ENCODE assay signal across 26 cellular contexts in the genomic region with DNA sequence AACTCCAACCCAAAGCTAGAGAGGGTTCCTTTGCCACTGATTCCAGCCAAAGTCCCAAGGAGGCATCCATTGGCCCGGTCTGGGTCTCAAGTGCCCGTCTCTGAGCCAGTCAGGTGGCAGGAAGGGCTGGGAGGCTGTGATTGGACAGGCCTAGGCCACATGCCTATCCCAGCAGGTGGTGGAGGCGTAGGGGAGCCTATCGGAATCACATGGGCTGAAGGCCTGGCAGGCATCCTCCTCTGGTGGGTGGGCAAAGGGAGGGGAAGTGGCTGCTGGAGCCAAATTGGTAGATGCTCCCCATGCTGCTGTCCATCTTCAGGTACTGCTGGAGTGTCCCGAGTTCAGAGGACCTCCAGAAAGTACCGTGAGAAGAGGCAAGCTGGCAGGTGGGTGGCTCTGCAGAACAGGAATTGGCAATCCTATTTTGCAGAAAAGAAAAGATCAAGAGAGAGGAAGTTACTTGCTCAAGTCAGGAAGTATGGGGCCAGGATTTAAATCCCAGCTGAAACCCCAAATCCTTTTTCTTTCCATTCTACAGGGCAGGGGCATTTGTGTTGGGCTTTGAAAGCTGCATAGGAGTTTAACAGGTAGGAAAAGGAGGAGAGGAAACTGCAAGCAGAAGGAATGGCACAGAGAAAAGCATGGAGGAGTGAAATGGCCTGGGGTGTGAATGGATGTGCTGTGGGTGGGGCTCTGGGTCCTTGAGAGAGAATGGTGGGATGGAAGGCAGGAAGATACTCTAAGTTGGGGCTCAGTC. TPM values are rescaled to one million over a fixed set of nuclear protein-coding genes. Genes with fewer than 3 reads are reported as not detected.
DNase-seq lines count a peak whose midpoint lies in the region; FAIRE-seq and TF ChIP-seq lines count a peak whose summit lies in the region.
"Had no signal": no experiment of that assay in that cellular context is flagged by ENCODE, and none has a peak within 500 bp of the region (broad histone marks: within the 10 kb centered on the region; RNA-seq: fewer than 3 reads in every experiment).

No MANE protein-coding gene starts in this region.

- no peak overlapping the region for H3K23ac ChIP-seq in H1 (ENCODE audit: insufficient read length)

- no peaks in the 10 kb centered on the region for H3K9me3 ChIP-seq in H1 (ENCODE audit: insufficient read depth in 2 of 2, low read depth in 1 of 2, low read length in 1 of 2)
- H3K9me3 ChIP-seq: esophagus muscularis mucosa, suprapubic skin had no signal

- peaks cover 0 to 18% (median 12%) of the 10 kb centered on the region in 4 experiments; a peak in 6 of 7 replicates for H3K4me1 ChIP-seq in H1 (replicated peaks in 1 of 4; ENCODE audit: control insufficient read depth in 3 of 4, insufficient read depth in 4 of 4, low read length in 3 of 4)

- H4K91ac ChIP-seq in H1 (replicated peaks; ENCODE audit: insufficient read length, low read length): peak overlapping the region; percentile 77

- WGBS in H1 (ENCODE audit: extremely low coverage in 1 of 2, insufficient coverage in 1 of 2, insufficient read length in 1 of 2, insufficient replicate concordance in 2 of 2, low coverage in 1 of 2, low lambda C conversion rate in 2 of 2, missing lambda C conversion rate in 1 of 2), 2 experiments: 85% methylated on average over 6 of the region's 6 CpGs; no CpG with 5 or more reads in 1 of the 2 experiments

- no peaks in the 10 kb centered on the region for H3K36me3 ChIP-seq in H1 (ENCODE audit: control insufficient read depth in 2 of 4, insufficient read depth in 4 of 4, low read length in 3 of 4)
- H3K36me3 ChIP-seq: esophagus muscularis mucosa, suprapubic skin had no signal

- H2AFZ ChIP-seq in H1 (ENCODE audit: low read length): no peak overlapping the region

- no peak overlapping the region for H3K56ac ChIP-seq in H1 (replicated peaks; ENCODE audit: insufficient read length, low read depth, low read length)

- no peak overlapping the region for H3K4me3 ChIP-seq in H1 (ENCODE audit: extremely low read depth in 1 of 4, insufficient read depth in 2 of 4, low read depth in 3 of 4, low read length in 4 of 4)
- H3K4me3 ChIP-seq: esophagus muscularis mucosa, suprapubic skin had no signal

- H3K23me2 ChIP-seq in H1 (ENCODE audit: low read depth, low read length): peaks cover 7% of the 10 kb centered on the region; the same call in 1 of the 2 replicates

- TF ChIP-seq CTCF in H1 (IDR thresholded peaks at IDR 0.05; ENCODE audit: control extremely low read depth in 1 of 3, insufficient read depth in 1 of 3, low read depth in 1 of 3, low read length in 3 of 3): no peak

- 0 out of 2 replicates have a peak overlapping the region, but pooled peaks have one; percentile 3 for H2BK20ac ChIP-seq in H1 (ENCODE audit: low read length)

- no peaks in the 10 kb centered on the region for H3K79me2 ChIP-seq in H1 (ENCODE audit: control insufficient read depth in 1 of 2, insufficient read depth in 2 of 2, low read length in 2 of 2)

- H4K5ac ChIP-seq in H1 (ENCODE audit: insufficient read length, low read depth, low read length): no peak overlapping the region

- no peak for FAIRE-seq in H1 (lab: Jason Lieb, UNC)

- intact Hi-C loops in posterior vena cava (cut with DNase I): loop anchor here in 1 of 2 donors (10.0 kb wide), 1 partner anchor 1007 kb away; no protein-coding TSS in a partner anchor

- no peak overlapping the region for H3K4me2 ChIP-seq in H1 (ENCODE audit: insufficient read depth in 1 of 2, low read depth in 2 of 2, low read length in 2 of 2)

- no peak overlapping the region for H2AK5ac ChIP-seq in H1 (ENCODE audit: low read depth, low read length)

- POLR2A ChIA-PET in H1 (lab: Charles Lee; ENCODE audit: partially characterized antibody): interaction anchor here (1.0 kb wide), 1 partner anchor 55 kb away, joined by 3 read pairs; no protein-coding TSS in a partner anchor

- TF ChIP-seq RAD21 in H1 (IDR thresholded peaks at IDR 0.05 in 1 of 2, conservative IDR thresholded peaks at IDR 0.05 in 1 of 2; ENCODE audit: low read depth in 2 of 2, low read length in 2 of 2): no peak

- TF ChIP-seq POLR2A in H1 (IDR thresholded peaks at IDR 0.05; ENCODE audit: control extremely low read depth in 1 of 2, low read depth in 2 of 2, low read length in 2 of 2): no peak

- TF ChIP-seq EP300 in H1 (IDR thresholded peaks at IDR 0.05; ENCODE audit: borderline replicate concordance in 1 of 2, low read depth in 2 of 2, low read length in 2 of 2): no peak

- H4K20me1 ChIP-seq in H1 (replicated peaks in 1 of 2; ENCODE audit: control insufficient read depth in 1 of 2, insufficient read depth in 2 of 2, low read length in 2 of 2): peaks cover 0 to 4% of the 10 kb centered on the region in 2 experiments

- H3K9ac ChIP-seq in H1 (replicated peaks in 1 of 4; ENCODE audit: extremely low read depth in 1 of 4, low read depth in 3 of 4, low read length in 3 of 4): no peak overlapping the region

- no peak overlapping the region for H2BK12ac ChIP-seq in H1 (ENCODE audit: low read depth, low read length)

- no peak overlapping the region for H2BK15ac ChIP-seq in H1 (ENCODE audit: low read length)

- no peak overlapping the region for H2BK120ac ChIP-seq in H1 (replicated peaks; ENCODE audit: low read depth, low read length)

- CTCF ChIA-PET in H1 (lab: Charles Lee; ENCODE audit: partially characterized antibody): interaction anchor here (1.2 to 1.8 kb wide), 4 partner anchors 18 to 1018 kb away, joined by 3 to 5 read pairs (median 4); no protein-coding TSS in a partner anchor

- peaks cover 0 to 16% (median 11%) of the 10 kb centered on the region in 4 experiments; a peak in 5 of 7 replicates for H3K27me3 ChIP-seq in H1 (replicated peaks in 1 of 4; ENCODE audit: control insufficient read depth in 3 of 4, extremely low read depth in 1 of 4, insufficient read depth in 3 of 4, low read length in 3 of 4)

- H2BK5ac ChIP-seq in H1 (ENCODE audit: low read depth, low read length): no peak overlapping the region

- H3K79me1 ChIP-seq in H1 (ENCODE audit: low read depth, low read length): no peaks in the 10 kb centered on the region

- no peak overlapping the region for H3K4ac ChIP-seq in H1 (replicated peaks; ENCODE audit: insufficient read length, low read depth, low read length)

- H4K8ac ChIP-seq in H1 (ENCODE audit: extremely low read depth, insufficient read depth, low read length): peak overlapping the region; percentile 45

- no peak overlapping the region for H3K14ac ChIP-seq in H1 (ENCODE audit: insufficient read length)

- peak; percentile 18 to 27 for DNase-seq in NCI-H524 (lab: John Stamatoyannopoulos, UW)
- DNase-seq in NCI-H524 treated with DMSO at 0.1 percent for 48 hours (lab: John Stamatoyannopoulos, UW): no peak
- peak; percentile 35 to 51 for DNase-seq in Kasumi-1 (lab: John Stamatoyannopoulos, UW)
- DNase-seq in H1 (ENCODE audit: low read depth in 1 of 2, low spot score in 2 of 2): no peak
- DNase-seq in posterior vena cava (ENCODE audit: low spot score): peak; percentile 58
- DNase-seq in GOT3 (lab: John Stamatoyannopoulos, UW): no peak
- DNase-seq in NCI-H526 treated with DMSO at 0.1 percent for 48 hours (lab: John Stamatoyannopoulos, UW): no peak
- DNase-seq in DMS53 (lab: John Stamatoyannopoulos, UW): no peak
- DNase-seq: activated CD4-positive, alpha-beta T cell treated with anti-CD3 and anti-CD28 coated beads for 1 hour; activated CD8-positive, alpha-beta memory T cell treated with anti-CD3 and anti-CD28 coated beads, Interleukin-2, amount 10 ng/mL, durations not matched to agents 7 days and 5 days; DMS153; immature natural killer cell; naive B cell; NCI-H1694; NCI-H345; stimulated activated CD4-positive, alpha-beta T cell treated with anti-CD3 and anti-CD28 coated beads, Interleukin-2, amount 100 ng/mL, for 48 hours had no signal

- no peak overlapping the region for H3K18ac ChIP-seq in H1 (ENCODE audit: extremely low read depth, low read length)

- no peak overlapping the region for H3K27ac ChIP-seq in H1 (ENCODE audit: low read depth, low read length)
- H3K27ac ChIP-seq: 22Rv1, esophagus muscularis mucosa, suprapubic skin had no signal

RNA-seq across cellular contexts. Expression of gene CHST13, which starts 3.7 kb away (rescaled TPM):
- 5.4 and 5.9 TPM in 2 replicates for total RNA-seq in H1 (2021; fragmentation: NEBNext Ultra II Directional; extraction: Animal tissue kit (Norgen Biotek cat#: 25700))
- 11.7 and 15.6 TPM in 2 replicates for polyA plus RNA-seq in H1 (2011; rRNA removed)
- polyA plus RNA-seq in H1 (2011; cell fraction: cytosol; rRNA removed): 7.5 TPM
- polyA plus RNA-seq in H1 (2011; cell fraction: nucleus; rRNA removed): 7.6 TPM
- 2.1 to 6.2 TPM (median 5.1 TPM) in 4 replicates for polyA plus RNA-seq in H1 (2012, experiment 1 of 2)
- polyA plus RNA-seq in H1 (2012, experiment 2 of 2): 5.3 TPM
- 9.0 TPM for polyA plus RNA-seq in H1 (2013, experiment 1 of 2)
- polyA plus RNA-seq in H1 (2013, experiment 2 of 2): 9.3 TPM
- polyA minus RNA-seq in H1 (2011; rRNA and poly(A)+ RNA removed): 0.22 and 0.57 TPM in 2 replicates
- polyA minus RNA-seq in H1 (2011; cell fraction: cytosol; rRNA and poly(A)+ RNA removed): 4.1 TPM
- polyA minus RNA-seq in H1 (2011; cell fraction: nucleus; rRNA and poly(A)+ RNA removed): 2.8 TPM
- total RNA-seq in posterior vena cava: under 1 TPM; 0.86 to 0.88 TPM
- total RNA-seq: activated CD8-positive, alpha-beta memory T cell treated with anti-CD3 and anti-CD28 coated beads, Interleukin-2, amount 10 ng/mL, durations not matched to agents 7 days and 5 days; glomerular endothelial cell; lung microvascular endothelial cell; M059J; skeletal muscle tissue; suprapubic skin had no signal
- polyA plus RNA-seq: BJ had no signal

RNA-seq across cellular contexts. Expression of gene UROC1, which starts 10.1 kb away (rescaled TPM):
- not detected in 2 replicates for total RNA-seq in H1 (2021; fragmentation: NEBNext Ultra II Directional; extraction: Animal tissue kit (Norgen Biotek cat#: 25700))
- polyA plus RNA-seq in H1 (2011; rRNA removed): 0.03 and 0.09 TPM in 2 replicates
- polyA plus RNA-seq in H1 (2011; cell fraction: cytosol; rRNA removed): 0.05 TPM
- 0.10 TPM for polyA plus RNA-seq in H1 (2011; cell fraction: nucleus; rRNA removed)
- polyA plus RNA-seq in H1 (2012, experiment 1 of 2): 0.05 TPM in 2 of 4 replicates, not detected in the others
- polyA plus RNA-seq in H1 (2012, experiment 2 of 2): not detected
- not detected for polyA plus RNA-seq in H1 (2013, experiment 1 of 2)
- polyA plus RNA-seq in H1 (2013, experiment 2 of 2): 0.04 TPM
- polyA minus RNA-seq in H1 (2011; rRNA and poly(A)+ RNA removed): 0.05 TPM in 1 of 2 replicates, not detected in the other
- not detected for polyA minus RNA-seq in H1 (2011; cell fraction: cytosol; rRNA and poly(A)+ RNA removed)
- polyA minus RNA-seq in H1 (2011; cell fraction: nucleus; rRNA and poly(A)+ RNA removed): not detected
- total RNA-seq in posterior vena cava: not detected
- total RNA-seq: activated CD8-positive, alpha-beta memory T cell treated with anti-CD3 and anti-CD28 coated beads, Interleukin-2, amount 10 ng/mL, durations not matched to agents 7 days and 5 days; esophagus muscularis mucosa; glomerular endothelial cell; lung microvascular endothelial cell; Right ventricle myocardium inferior; skeletal muscle tissue; suprapubic skin had no signal
- polyA plus RNA-seq: adipose tissue, BJ, immature natural killer cell had no signal

RNA-seq across cellular contexts. Expression of gene C3orf22, which starts 31.1 kb away (rescaled TPM):
- total RNA-seq in H1 (2021; fragmentation: NEBNext Ultra II Directional; extraction: Animal tissue kit (Norgen Biotek cat#: 25700)): not detected in 2 replicates
- not detected in 2 replicates for polyA plus RNA-seq in H1 (2011; rRNA removed)
- not detected for polyA plus RNA-seq in H1 (2011; cell fraction: cytosol; rRNA removed)
- not detected for polyA plus RNA-seq in H1 (2011; cell fraction: nucleus; rRNA removed)
- not detected in 4 replicates for polyA plus RNA-seq in H1 (2012, experiment 1 of 2)
- not detected for polyA plus RNA-seq in H1 (2012, experiment 2 of 2)
- polyA plus RNA-seq in H1 (2013, experiment 1 of 2): not detected
- not detected for polyA plus RNA-seq in H1 (2013, experiment 2 of 2)
- polyA minus RNA-seq in H1 (2011; rRNA and poly(A)+ RNA removed): not detected in 2 replicates
- not detected for polyA minus RNA-seq in H1 (2011; cell fraction: cytosol; rRNA and poly(A)+ RNA removed)
- polyA minus RNA-seq in H1 (2011; cell fraction: nucleus; rRNA and poly(A)+ RNA removed): not detected
- total RNA-seq in posterior vena cava: not detected
- total RNA-seq: activated CD8-positive, alpha-beta memory T cell treated with anti-CD3 and anti-CD28 coated beads, Interleukin-2, amount 10 ng/mL, durations not matched to agents 7 days and 5 days; esophagus muscularis mucosa; glomerular endothelial cell; lung microvascular endothelial cell; M059J; Right ventricle myocardium inferior; suprapubic skin had no signal
- polyA plus RNA-seq: adipose tissue, BJ, immature natural killer cell had no signal

RNA-seq across cellular contexts. Expression of gene ZXDC, which starts 51.9 kb away (rescaled TPM):
- total RNA-seq in H1 (2021; fragmentation: NEBNext Ultra II Directional; extraction: Animal tissue kit (Norgen Biotek cat#: 25700)): 23.0 and 24.3 TPM in 2 replicates
- 12.7 and 19.1 TPM in 2 replicates for polyA plus RNA-seq in H1 (2011; rRNA removed)
- polyA plus RNA-seq in H1 (2011; cell fraction: cytosol; rRNA removed): 14.3 TPM
- polyA plus RNA-seq in H1 (2011; cell fraction: nucleus; rRNA removed): 44.2 TPM
- polyA plus RNA-seq in H1 (2012, experiment 1 of 2): 11.1 to 14.1 TPM (median 13.0 TPM) in 4 replicates
- 6.2 TPM for polyA plus RNA-seq in H1 (2012, experiment 2 of 2)
- polyA plus RNA-seq in H1 (2013, experiment 1 of 2): 10.8 TPM
- 8.9 TPM for polyA plus RNA-seq in H1 (2013, experiment 2 of 2)
- 34.3 and 34.8 TPM in 2 replicates for polyA minus RNA-seq in H1 (2011; rRNA and poly(A)+ RNA removed)
- polyA minus RNA-seq in H1 (2011; cell fraction: cytosol; rRNA and poly(A)+ RNA removed): 19.7 TPM
- 50.7 TPM for polyA minus RNA-seq in H1 (2011; cell fraction: nucleus; rRNA and poly(A)+ RNA removed)
- total RNA-seq in posterior vena cava: 10 to 100 TPM; 26.8 to 26.9 TPM

Comparison
In these comparisons a context has a peak if more than half of its experiments do, and no peak if none do; other contexts are left out.
1. DNase-seq: peak in NCI-H524 (2 of 2), Kasumi-1 (2 of 2) and posterior vena cava (single experiment); none in NCI-H524 treated with DMSO at 0.1 percent for 48 hours (single experiment), H1 (0 of 2), GOT3 (single experiment), NCI-H526 treated with DMSO at 0.1 percent for 48 hours (single experiment) and DMS53 (single experiment).